Comparison of ENCODE assay signal across 10 cellular contexts in genomic region chr11:96102664-96103068, GRCh38.
DNase-seq lines count a peak whose midpoint lies in the region; ATAC-seq, FAIRE-seq and TF ChIP-seq lines count a peak whose summit lies in the region.
"Had no signal": no experiment of that assay in that cellular context is flagged by ENCODE, and none has a peak within 500 bp of the region (broad histone marks: within the 10 kb centered on the region; RNA-seq: fewer than 3 reads in every experiment).

No MANE protein-coding gene starts in this region.

- no peak for TF ChIP-seq RAD21 in A549 (conservative IDR thresholded peaks at IDR 0.05 in 1 of 2, IDR thresholded peaks at IDR 0.05 in 1 of 2)

- H3K4ac ChIP-seq in mesendoderm (ENCODE audit: low read depth, low read length): no peak overlapping the region

- TF ChIP-seq EP300 in A549 (IDR thresholded peaks at IDR 0.05): no peak

- POLR2A ChIA-PET in A549 (lab: Yijun Ruan, JAX): no interaction called here

- TF ChIP-seq CTCF in A549 (IDR thresholded peaks at IDR 0.05): no peak
- no peak for TF ChIP-seq CTCF in astrocyte of the spinal cord (IDR thresholded peaks at IDR 0.05; ENCODE audit: low read depth, low read length)

- H3K36me3 ChIP-seq in mesendoderm (ENCODE audit: control insufficient read depth, insufficient read depth, low read length): no peaks in the 10 kb centered on the region
- H3K36me3 ChIP-seq: upper lobe of left lung had no signal

- WGBS in A549 (ENCODE audit: missing lambda C conversion rate): 28% methylated on average over 2 of the region's 2 CpGs
- WGBS in mesendoderm (ENCODE audit: extremely low coverage, insufficient coverage, low lambda C conversion rate): no CpG with 5 or more reads among the region's 2 CpGs

- ATAC-seq in A549: peak in 1 of 2 experiments; percentile 54; a peak in 3 of 6 replicates

- no peaks in the 10 kb centered on the region for H3K9me3 ChIP-seq in A549
- H3K9me3 ChIP-seq: upper lobe of left lung had no signal

- H3K4me3 ChIP-seq in A549: no peak overlapping the region
- H3K4me3 ChIP-seq in astrocyte of the spinal cord (ENCODE audit: low read depth, low read length): no peak overlapping the region
- H3K4me3 ChIP-seq in mesendoderm (ENCODE audit: low read length): no peak overlapping the region
- H3K4me3 ChIP-seq: upper lobe of left lung had no signal

- no peak overlapping the region for H2BK120ac ChIP-seq in mesendoderm (ENCODE audit: low read depth, low read length)

- peak overlapping the region in 1 of 2 experiments; percentile 36; a peak in 2 of 6 replicates for H3K27ac ChIP-seq in A549
- H3K27ac ChIP-seq in mesendoderm (ENCODE audit: low read depth, low read length): no peak overlapping the region
- H3K27ac ChIP-seq: upper lobe of left lung had no signal

- CTCF ChIA-PET in A549 (lab: Yijun Ruan, JAX): interaction anchor here (1.3 kb wide), 1 partner anchor 207 kb away, joined by 3 read pairs; no protein-coding TSS in a partner anchor

- FAIRE-seq in A549 (lab: Jason Lieb, UNC): no peak
- FAIRE-seq: TTC549 had no signal

- no peaks in the 10 kb centered on the region for H3K79me1 ChIP-seq in mesendoderm (ENCODE audit: low read length)

- no peak overlapping the region for H2BK5ac ChIP-seq in mesendoderm (ENCODE audit: low read length)

- H3K18ac ChIP-seq in mesendoderm (ENCODE audit: low read length): no peak overlapping the region

- H3K27me3 ChIP-seq in mesendoderm (ENCODE audit: insufficient read depth, low read length, poor library complexity): no peaks in the 10 kb centered on the region
- H3K27me3 ChIP-seq: upper lobe of left lung had no signal

- H3K56ac ChIP-seq in mesendoderm (ENCODE audit: low read length): no peak overlapping the region

- no peak overlapping the region for H3K9ac ChIP-seq in mesendoderm (ENCODE audit: low read length)

- no peaks in the 10 kb centered on the region for H3K79me2 ChIP-seq in mesendoderm (ENCODE audit: control insufficient read depth, insufficient read depth, low read length)

- no peak overlapping the region for H2AK5ac ChIP-seq in mesendoderm (ENCODE audit: low read length)

- no peak overlapping the region for H4K8ac ChIP-seq in mesendoderm (ENCODE audit: low read depth, low read length)

- H4K5ac ChIP-seq in mesendoderm (ENCODE audit: low read length): no peak overlapping the region

- in situ Hi-C loops in astrocyte of the spinal cord (cut with HindIII; ENCODE audit: low sequenced_read_pairs): no loop called here

- H3K4me1 ChIP-seq in A549 (peaks cover 24% of the 10 kb centered on the region), mesendoderm (ENCODE audit: control insufficient read depth, low read depth, low read length) (peaks cover 2% of the 10 kb centered on the region)

- H3K4me2 ChIP-seq in A549 (peak overlapping the region; percentile 26; the same call in 2 of the 3 replicates), mesendoderm (ENCODE audit: low read length) (no peak overlapping the region)

- H3K23ac ChIP-seq in mesendoderm (ENCODE audit: low read length): no peak overlapping the region

- DNase-seq in A549 (ENCODE audit: low read depth in 1 of 2, low spot score in 1 of 2) (peak in 1 of 2 experiments; percentile 10), HS-27A (ENCODE audit: low read depth) (peak; percentile 73), astrocyte of the spinal cord (ENCODE audit: low read depth, low spot score) (peak; percentile 70), kidney tubule cell (ENCODE audit: low spot score) (peak; percentile 29), mesendoderm (no peak), T-helper 9 cell (no peak), NCI-H187 treated with DMSO at 0.1 percent for 48 hours (lab: John Stamatoyannopoulos, UW) (no peak)
- DNase-seq in activated CD4-positive, alpha-beta T cell treated with anti-CD3 and anti-CD28 coated beads, Interleukin-2, amount 50 U/mL, for 48 hours: no peak

- TF ChIP-seq POLR2A in A549 (IDR thresholded peaks at IDR 0.05; ENCODE audit: low read length): no peak

- no peak overlapping the region for H2BK15ac ChIP-seq in mesendoderm (replicated peaks; ENCODE audit: low read depth)

TF ChIP-seq in A549, 52 proteins besides CTCF, POLR2A, EP300 and RAD21:
- TF ChIP-seq KDM1A (IDR thresholded peaks at IDR 0.05; ENCODE audit: low read depth) (no peak), FOSL2 (IDR thresholded peaks at IDR 0.05) (no peak), FOSL2 (CRISPR knock-in tag; IDR thresholded peaks at IDR 0.05) (peak; percentile 31; the same call in 1 of the 2 replicates), NPAS2 (CRISPR knock-in tag; IDR thresholded peaks at IDR 0.05; ENCODE audit: borderline replicate concordance) (no peak), EHMT2 (IDR thresholded peaks at IDR 0.05; ENCODE audit: low read depth) (no peak), SREBF2 (IDR thresholded peaks at IDR 0.05) (no peak), HOXB13 (CRISPR knock-in tag; IDR thresholded peaks at IDR 0.05; ENCODE audit: low read depth) (no peak), SMC3 (IDR thresholded peaks at IDR 0.05) (no peak), PHF8 (IDR thresholded peaks at IDR 0.05; ENCODE audit: borderline replicate concordance, low read depth) (no peak), MYC (IDR thresholded peaks at IDR 0.05; ENCODE audit: borderline replicate concordance, low read length) (no peak), RARB (CRISPR knock-in tag; IDR thresholded peaks at IDR 0.05) (no peak), HDAC2 (IDR thresholded peaks at IDR 0.05) (no peak), MAFK (IDR thresholded peaks at IDR 0.05; ENCODE audit: partially characterized antibody) (peak; percentile 55), ZNF302 (CRISPR knock-in tag; IDR thresholded peaks at IDR 0.05) (no peak)

Comparison
In these comparisons a context has a peak if more than half of its experiments do, and no peak if none do; other contexts are left out.
1. DNase-seq: peak in HS-27A (single experiment), astrocyte of the spinal cord (single experiment) and kidney tubule cell (single experiment); none in activated CD4-positive, alpha-beta T cell treated with anti-CD3 and anti-CD28 coated beads, Interleukin-2, amount 50 U/mL, for 48 hours (0 of 2), mesendoderm (single experiment), T-helper 9 cell (single experiment) and NCI-H187 treated with DMSO at 0.1 percent for 48 hours (single experiment).